Comparison of ENCODE assay signal across 1 cellular context in genomic region chr1:28281608-28282425, GRCh38.
A peak's percentile ranks its signal among the peaks of the same experiment; 100 is the strongest.
TF ChIP-seq lines count a peak whose summit lies in the region.

No MANE protein-coding gene starts in this region.

TF ChIP-seq in HEK293, 187 proteins besides CTCF, POLR2A, EP300 and RAD21 (continued from another document):
- TF ChIP-seq TSHZ1 (tag by site-specific recombination; IDR thresholded peaks at IDR 0.05; ENCODE audit: borderline replicate concordance) = no peak
- no peak for TF ChIP-seq ZNF670 (tag by site-specific recombination; IDR thresholded peaks at IDR 0.05; ENCODE audit: low read depth)
- no peak for TF ChIP-seq ZNF596 (tag by site-specific recombination; IDR thresholded peaks at IDR 0.05)
- TF ChIP-seq ZNF621 (tag by site-specific recombination; IDR thresholded peaks at IDR 0.05) = no peak
- no peak for TF ChIP-seq ZNF785 (tag by site-specific recombination; IDR thresholded peaks at IDR 0.05)
- TF ChIP-seq HOXC10 (CRISPR knock-in tag; IDR thresholded peaks at IDR 0.05) = no peak
- no peak for TF ChIP-seq ZBTB1 (tag by site-specific recombination; IDR thresholded peaks at IDR 0.05)
- no peak for TF ChIP-seq ZNF558 (tag by site-specific recombination; IDR thresholded peaks at IDR 0.05)
- TF ChIP-seq ZNF132 (tag by site-specific recombination; IDR thresholded peaks at IDR 0.05; ENCODE audit: borderline replicate concordance) = no peak
- TF ChIP-seq ZBTB17 (tag by site-specific recombination; IDR thresholded peaks at IDR 0.05) = peak; percentile 65
- TF ChIP-seq ZSCAN23 (tag by site-specific recombination; IDR thresholded peaks at IDR 0.05) = no peak
